In the genomic region with DNA sequence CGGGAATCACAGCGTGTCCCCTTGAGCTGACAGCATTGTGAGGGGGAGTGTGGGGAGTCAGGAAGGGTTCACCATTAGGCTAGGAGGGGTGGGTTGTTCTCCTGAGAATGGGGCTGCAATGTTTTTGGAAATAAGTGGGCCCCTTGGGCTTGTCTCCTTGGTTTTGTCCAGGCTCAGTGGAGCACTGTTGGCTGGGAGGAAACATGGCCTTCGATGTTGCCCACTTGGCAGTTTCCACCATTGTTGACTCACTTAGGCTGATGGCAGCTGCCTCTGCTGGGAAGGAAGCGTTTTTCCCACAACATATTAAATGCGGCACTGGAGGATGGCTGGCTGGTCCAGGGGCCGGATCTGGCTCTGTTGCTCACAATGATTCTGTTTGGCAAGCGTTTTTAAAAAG, we compare ENCODE assay signal across 1 cellular context.
TF ChIP-seq lines count a peak whose summit lies in the region.

No MANE protein-coding gene starts in this region.

TF ChIP-seq in H1, 55 proteins besides CTCF, POLR2A, EP300 and RAD21 (continued from another document):
- TF ChIP-seq CREB1 (IDR thresholded peaks at IDR 0.05) = no peak
- TF ChIP-seq BRCA1 (IDR thresholded peaks at IDR 0.05; ENCODE audit: low read depth, low read length) = no peak
- no peak for TF ChIP-seq NRF1 (IDR thresholded peaks at IDR 0.05; ENCODE audit: low read depth, low read length)
- TF ChIP-seq TAF1 (IDR thresholded peaks at IDR 0.05; ENCODE audit: low read depth, low read length) = no peak
- no peak for TF ChIP-seq CHD1 (IDR thresholded peaks at IDR 0.05; ENCODE audit: low read depth, low read length)
TF ChIP-seq in H1: peak in this region for 0.
